ENCODE assay signal across 8 cellular contexts in genomic region chr2:131034122-131035051, GRCh38. TPM values are rescaled to one million over a fixed set of nuclear protein-coding genes. Genes with fewer than 3 reads are reported as not detected.
DNase-seq lines count a peak whose midpoint lies in the region; ATAC-seq and TF ChIP-seq lines count a peak whose summit lies in the region.
"Had no signal": no experiment of that assay in that cellular context is flagged by ENCODE, and none has a peak within 500 bp of the region (broad histone marks: within the 10 kb centered on the region; RNA-seq: fewer than 3 reads in every experiment).

No MANE protein-coding gene starts in this region.

- no peak for TF ChIP-seq POLR2A in IMR-90 (IDR thresholded peaks at IDR 0.05; ENCODE audit: low read depth, low read length)

- DNase-seq in IMR-90 (peak; percentile 15), iPS-NIHi11 (ENCODE audit: low spot score) (peak; percentile 87), HPDE6-E6E7 (ENCODE audit: extremely low spot score) (no peak), GM13977 (ENCODE audit: low spot score) (no peak)
- DNase-seq in stimulated activated CD8-positive, alpha-beta memory T cell treated with anti-CD3 and anti-CD28 coated beads, Interleukin-7, amount 100 ng/mL, for 24 hours (ENCODE audit: low read depth): peak; percentile 16

- dilution Hi-C loops in IMR-90 (cut with HindIII; ENCODE audit: low sequenced_read_pairs, unreplicated experiment): no loop called here

- no peak overlapping the region for H4K5ac ChIP-seq in IMR-90 (ENCODE audit: low read depth, low read length)

- no peak overlapping the region for H3K18ac ChIP-seq in IMR-90 (ENCODE audit: low read depth, low read length)

- H2AK9ac ChIP-seq in IMR-90 (replicated peaks; ENCODE audit: low read depth, low read length, poor library complexity): no peak overlapping the region

- peak overlapping the region; percentile 76 for H3K4me3 Mint-ChIP-seq in activated naive CD8-positive, alpha-beta T cell

- in situ Hi-C loops in IMR-90 (cut with MboI; ENCODE audit: low sequenced_read_pairs): no loop called here
- in situ Hi-C loops in GM13977 (cut with MboI; ENCODE audit: low pct_unique_long_range_greater_than_20kb, low sequenced_read_pairs, unreplicated experiment): no loop called here

- no peak overlapping the region for H2BK15ac ChIP-seq in IMR-90 (ENCODE audit: low read depth, low read length)

- H3K4me1 Mint-ChIP-seq in activated naive CD8-positive, alpha-beta T cell (ENCODE audit: low read depth): peaks cover 34% of the 10 kb centered on the region

- H3K27ac Mint-ChIP-seq in activated naive CD8-positive, alpha-beta T cell: no peak overlapping the region

- no peak overlapping the region for H3K56ac ChIP-seq in IMR-90 (ENCODE audit: extremely low read depth, insufficient read depth, low read length)

- 1% methylated on average over 19 of the region's 61 CpGs; no CpG with 5 or more reads in 1 of the 2 experiments for WGBS in IMR-90 (ENCODE audit: extremely low coverage in 2 of 2, insufficient read length in 1 of 2), 2 experiments

- H3K36me3 ChIP-seq in IMR-90 (ENCODE audit: control insufficient read depth, insufficient read depth, low read length): no peaks in the 10 kb centered on the region

- no peak overlapping the region for H2BK20ac ChIP-seq in IMR-90 (ENCODE audit: low read depth, low read length)

- H3K27me3 ChIP-seq in IMR-90 (ENCODE audit: control insufficient read depth, insufficient read depth, low read length): peaks cover 18% of the 10 kb centered on the region; the same call in 1 of the 2 replicates

- POLR2A ChIA-PET in IMR-90 (lab: Charles Lee; ENCODE audit: unreplicated experiment): no interaction called here

- no TSS peak for BruUV-seq in IMR-90 (replicated peaks; lab: Mats Ljungman, UMichigan)

- intact Hi-C loops in IMR-90 (cut with micrococcal nuclease): no loop called here

- H3K9me3 ChIP-seq in IMR-90 (ENCODE audit: control insufficient read depth, insufficient read depth, low read length): no peaks in the 10 kb centered on the region

- TF ChIP-seq CTCF in IMR-90 (conservative IDR thresholded peaks at IDR 0.05; ENCODE audit: low read depth, low read length) (no peak), GM13977 (IDR thresholded peaks at IDR 0.05; ENCODE audit: extremely low read depth, insufficient read depth, missing control alignments) (no peak)

- no peaks in the 10 kb centered on the region for H3K9me1 ChIP-seq in IMR-90 (ENCODE audit: insufficient read depth, low read length)

- H3K9me3 Mint-ChIP-seq in activated naive CD8-positive, alpha-beta T cell (ENCODE audit: low read depth): no peaks in the 10 kb centered on the region

- 0 out of 2 replicates have a peak overlapping the region, but pooled peaks have one; percentile 15 for H3K9ac ChIP-seq in IMR-90 (ENCODE audit: low read depth, low read length)
- H3K9ac ChIP-seq: KMS-11 had no signal

- CTCF ChIA-PET in IMR-90 (lab: Yijun Ruan, JAX): no interaction called here

- H3K14ac ChIP-seq in IMR-90 (replicated peaks; ENCODE audit: low read depth, low read length): no peak overlapping the region

- H4K91ac ChIP-seq in IMR-90 (ENCODE audit: insufficient read depth, low read depth, low read length): no peak overlapping the region

- no peaks in the 10 kb centered on the region for H3K4me1 ChIP-seq in IMR-90 (ENCODE audit: control insufficient read depth, insufficient read depth, low read length)

- H2BK5ac ChIP-seq in IMR-90 (ENCODE audit: low read depth, low read length, poor library complexity, severe bottlenecking): no peak overlapping the region

- H2BK120ac ChIP-seq in IMR-90 (ENCODE audit: low read depth, low read length): no peak overlapping the region

- peak overlapping the region; percentile 61 for H3K4me2 ChIP-seq in IMR-90 (ENCODE audit: low read depth, low read length)
- H3K4me2 ChIP-seq: KMS-11 had no signal

- H3K4me3 ChIP-seq in IMR-90 (ENCODE audit: insufficient read depth, low read depth, low read length): peak overlapping the region; percentile 53

- no peaks in the 10 kb centered on the region for H3K79me1 ChIP-seq in IMR-90 (ENCODE audit: low read depth in 1 of 2, low read length in 2 of 2)

- no peak overlapping the region for H2AK5ac ChIP-seq in IMR-90 (ENCODE audit: low read depth, low read length)

- H3K27me3 Mint-ChIP-seq in activated naive CD8-positive, alpha-beta T cell: no peaks in the 10 kb centered on the region

- H3K23ac ChIP-seq in IMR-90 (ENCODE audit: low read depth, low read length): 0 out of 2 replicates have a peak overlapping the region, but pooled peaks have one; percentile 56

- peak overlapping the region; percentile 75 for H2AFZ ChIP-seq in IMR-90 (replicated peaks; ENCODE audit: low read length, poor library complexity)

- no peak overlapping the region for H3K4ac ChIP-seq in IMR-90 (ENCODE audit: low read depth, low read length)

- H3K36me3 Mint-ChIP-seq in activated naive CD8-positive, alpha-beta T cell: no peaks in the 10 kb centered on the region

- ATAC-seq in IMR-90 (ENCODE audit: low read depth) (peak; percentile 66), HG03432 (IDR thresholded peaks at IDR 0.05; ENCODE audit: unreplicated experiment) (no peak)

- no peaks in the 10 kb centered on the region for H4K20me1 ChIP-seq in IMR-90 (ENCODE audit: insufficient read depth, low read length)

- TF ChIP-seq RAD21 in IMR-90 (IDR thresholded peaks at IDR 0.05; ENCODE audit: low read length): no peak

- no peak overlapping the region for H3K27ac ChIP-seq in IMR-90 (ENCODE audit: insufficient read depth, low read length)
- H3K27ac ChIP-seq: KMS-11 had no signal

- H4K8ac ChIP-seq in IMR-90 (ENCODE audit: low read depth in 2 of 2, low read length in 2 of 2): no peak overlapping the region

TF ChIP-seq in IMR-90, 13 proteins besides CTCF, POLR2A, EP300 and RAD21:
- TF ChIP-seq CEBPB (IDR thresholded peaks at IDR 0.05; ENCODE audit: low read depth, low read length) (peak; percentile 39; the same call in 1 of the 2 replicates), USF2 (IDR thresholded peaks at IDR 0.05; ENCODE audit: low read depth, low read length) (no peak), FOS (IDR thresholded peaks at IDR 0.05; ENCODE audit: low read depth, low read length) (no peak)

RNA-seq across cellular contexts. Expression of gene FAM168B, which starts 58.9 kb away (rescaled TPM):
- 76.4 and 86.7 TPM in 2 replicates for total RNA-seq in IMR-90 (2012; rRNA removed)
- 106 and 121 TPM in 2 replicates for polyA plus RNA-seq in IMR-90 (2012; rRNA removed)
- polyA plus RNA-seq in IMR-90 (2012; cell fraction: cytosol; rRNA removed): 49.5 and 136 TPM in 2 replicates
- polyA plus RNA-seq in IMR-90 (2012; cell fraction: nucleus; rRNA removed; ENCODE audit: low replicate concordance): 70.7 and 119 TPM in 2 replicates

Comparison
In these comparisons a context has a peak if more than half of its experiments do, and no peak if none do; other contexts are left out.
1. DNase-seq: peak in IMR-90 (single experiment), iPS-NIHi11 (single experiment) and stimulated activated CD8-positive, alpha-beta memory T cell treated with anti-CD3 and anti-CD28 coated beads, Interleukin-7, amount 100 ng/mL, for 24 hours (single experiment); none in HPDE6-E6E7 (single experiment) and GM13977 (single experiment).